8 cellular contexts compared by ENCODE assay signal in the genomic region with DNA sequence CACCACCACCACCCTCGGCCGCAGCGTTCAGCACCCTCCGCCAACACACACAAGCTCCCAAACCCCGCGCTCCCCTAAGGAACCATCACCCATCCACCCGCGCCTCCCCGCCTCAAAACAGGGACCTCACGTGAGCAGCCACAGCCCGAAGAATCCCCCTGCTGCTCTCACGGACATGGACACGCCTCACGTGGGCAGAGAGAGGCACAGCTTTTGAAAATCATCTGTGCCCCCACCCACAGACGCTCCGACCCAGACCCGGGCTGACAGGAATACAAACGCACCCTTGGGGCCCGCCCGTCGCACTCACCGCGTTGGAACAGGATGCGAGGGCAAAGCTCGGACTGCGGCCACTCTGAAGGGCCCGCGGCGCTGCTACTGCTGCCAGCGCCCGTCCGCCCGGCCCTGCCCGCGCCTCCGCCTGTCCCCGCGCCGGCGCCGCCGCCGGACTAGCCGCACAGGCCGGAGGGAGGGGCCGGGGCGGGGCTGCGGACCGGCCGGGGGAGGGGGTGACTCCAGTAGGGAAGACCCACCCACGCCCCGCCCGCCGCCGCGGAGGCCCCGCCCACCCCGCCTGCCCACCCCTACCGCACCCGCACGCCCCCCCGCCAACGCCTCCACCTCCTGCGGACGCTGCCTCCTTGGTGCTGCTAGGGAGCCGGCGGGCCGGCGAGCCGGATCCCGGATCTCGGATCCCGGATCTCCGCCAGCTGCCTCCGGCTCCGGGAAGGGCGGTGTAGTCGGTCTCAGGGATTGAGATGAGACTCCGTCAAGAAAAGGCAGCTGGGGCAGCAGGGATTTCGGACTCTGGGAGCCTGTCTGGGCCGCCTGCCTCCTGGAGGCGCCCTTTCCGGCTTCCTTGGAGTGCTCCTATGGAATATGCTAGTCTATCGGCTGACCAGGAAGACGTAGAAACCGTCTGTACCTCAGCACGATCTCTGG. TPM values are rescaled to one million over a fixed set of nuclear protein-coding genes. Genes with fewer than 3 reads are reported as not detected.
A peak's percentile ranks its signal among the peaks of the same experiment; 100 is the strongest.
DNase-seq lines count a peak whose midpoint lies in the region; ATAC-seq and TF ChIP-seq lines count a peak whose summit lies in the region.

Gene TRIM3 (minus strand): TSS at position 461 of the 942 bp plus-strand sequence. CDS start 8,246 bp downstream, outside the sequence.

- H3K4me1 ChIP-seq in stomach = peaks cover 28 to 71% (median 65%) of the 10 kb centered on the region in 4 donors

- CTCF ChIA-PET in Calu3 (lab: Charles Lee) = interaction anchor here (0.6 to 0.7 kb wide), 3 partner anchors 35 to 564 kb away, joined by 3 to 9 read pairs (median 3); no protein-coding TSS in a partner anchor

- peak; percentile 87 for DNase-seq in Calu3
- DNase-seq in KBM-7 = peak; percentile 57
- peak; percentile 78 for DNase-seq in RPMI8226
- DNase-seq in activated gamma-delta T cell treated with Interleukin-2 at 50 U/mL for 16 hours = peak; percentile 72
- DNase-seq in fibroblast of villous mesenchyme (ENCODE audit: low read depth) = peak; percentile 90
- peak; percentile 78 for DNase-seq in neural crest cell (ENCODE audit: low read depth, low spot score)
- peak; percentile 95 for DNase-seq in stomach

- H3K4me3 Mint-ChIP-seq in Calu3 (ENCODE audit: low read depth, unreplicated experiment) (peak within 1 kb of the TSS; percentile 77), neural crest cell (peak within 1 kb of the TSS; percentile 94)

- H3K36me3 Mint-ChIP-seq in Calu3 (ENCODE audit: insufficient read depth, unreplicated experiment) = peaks cover 49% of the 10 kb centered on the region
- H3K36me3 Mint-ChIP-seq in neural crest cell (ENCODE audit: low read depth) = peaks cover 3% of the 10 kb centered on the region

- H3K27me3 Mint-ChIP-seq in Calu3 (ENCODE audit: unreplicated experiment) (no peaks in the 10 kb centered on the region), neural crest cell (ENCODE audit: low read depth) (no peaks in the 10 kb centered on the region)

- TF ChIP-seq EP300 in stomach (IDR thresholded peaks at IDR 0.05) = no peak

- peak in 1 of 4 donors; percentile 76 for TF ChIP-seq POLR2A in stomach (IDR thresholded peaks at IDR 0.05)

- H3K4me1 Mint-ChIP-seq in Calu3 (ENCODE audit: low read depth, unreplicated experiment) = peaks cover 19% of the 10 kb centered on the region
- peaks cover 20% of the 10 kb centered on the region for H3K4me1 Mint-ChIP-seq in neural crest cell

- 0 to 2% (median 1%) methylated on average over 34 to 87 of the region's 87 CpGs for WGBS in stomach, 5 donors

- H3K4me3 ChIP-seq in fibroblast of villous mesenchyme (ENCODE audit: low read depth, low read length) = peak within 1 kb of the TSS; percentile 90
- H3K4me3 ChIP-seq in stomach = peak within 1 kb of the TSS; percentile 76 to 88 (median 80)

- H3K27ac ChIP-seq in stomach = peak within 1 kb of the TSS; percentile 91 to 97 (median 94)

- in situ Hi-C loops in KBM-7 (cut with MboI; ENCODE audit: low pct_unique_long_range_greater_than_20kb, low sequenced_read_pairs) = no loop called here

- TF ChIP-seq CTCF in Calu3 (IDR thresholded peaks at IDR 0.05; ENCODE audit: unreplicated experiment) (no peak), fibroblast of villous mesenchyme (IDR thresholded peaks at IDR 0.05; ENCODE audit: insufficient read depth, low read depth, low read length) (peak; percentile 45), neural crest cell (conservative IDR thresholded peaks at IDR 0.05) (no peak), stomach (IDR thresholded peaks at IDR 0.05) (no peak)

- peak; percentile 61 for ATAC-seq in GM21528 (IDR thresholded peaks at IDR 0.05; ENCODE audit: low FRiP score, unreplicated experiment)

- intact Hi-C loops in Calu3 (cut with micrococcal nuclease; ENCODE audit: unreplicated experiment) = no loop called here
- intact Hi-C loops in stomach (cut with DNase I; ENCODE audit: low total_unique reads) = no loop called here

- H3K27me3 ChIP-seq in stomach = no peaks in the 10 kb centered on the region

- H3K27ac Mint-ChIP-seq in Calu3 (ENCODE audit: unreplicated experiment) = peak within 1 kb of the TSS; percentile 85
- H3K27ac Mint-ChIP-seq in neural crest cell (ENCODE audit: unreplicated experiment) = peak within 1 kb of the TSS; percentile 12

- no TSS peak for BruUV-seq in Calu3 (replicated peaks; lab: Mats Ljungman, UMichigan)

- peaks cover 24 to 25% (median 24%) of the 10 kb centered on the region in 4 donors for H3K36me3 ChIP-seq in stomach

- H3K9me3 Mint-ChIP-seq in Calu3 (ENCODE audit: low read depth, unreplicated experiment) (no peaks in the 10 kb centered on the region), neural crest cell (no peaks in the 10 kb centered on the region)

- no peaks in the 10 kb centered on the region for H3K9me3 ChIP-seq in stomach

RNA-seq across cellular contexts. Expression of gene TRIM3, which starts in this region (rescaled TPM):
- total RNA-seq in Calu3 (2022) (9.5 and 10.6 TPM in 2 replicates), fibroblast of villous mesenchyme (22.0 and 23.5 TPM in 2 replicates), neural crest cell (20.6 and 26.2 TPM in 2 replicates), stomach (100 to 1,000 TPM in 1 of 5 donors, 10 to 100 TPM in 4; 10.9 to 474 (median 34.2) TPM)
- polyA plus RNA-seq in stomach = 10 to 100 TPM; 12.8 to 50.1 (median 16.7) TPM

Comparison
In these comparisons a context has a peak if more than half of its experiments do, and no peak if none do; other contexts are left out.
1. Peak in every context shown above with its lines: DNase-seq, ATAC-seq, H3K4me3 ChIP-seq and H3K27ac ChIP-seq.